Comparison of ENCODE assay signal across 8 cellular contexts in the genomic region with DNA sequence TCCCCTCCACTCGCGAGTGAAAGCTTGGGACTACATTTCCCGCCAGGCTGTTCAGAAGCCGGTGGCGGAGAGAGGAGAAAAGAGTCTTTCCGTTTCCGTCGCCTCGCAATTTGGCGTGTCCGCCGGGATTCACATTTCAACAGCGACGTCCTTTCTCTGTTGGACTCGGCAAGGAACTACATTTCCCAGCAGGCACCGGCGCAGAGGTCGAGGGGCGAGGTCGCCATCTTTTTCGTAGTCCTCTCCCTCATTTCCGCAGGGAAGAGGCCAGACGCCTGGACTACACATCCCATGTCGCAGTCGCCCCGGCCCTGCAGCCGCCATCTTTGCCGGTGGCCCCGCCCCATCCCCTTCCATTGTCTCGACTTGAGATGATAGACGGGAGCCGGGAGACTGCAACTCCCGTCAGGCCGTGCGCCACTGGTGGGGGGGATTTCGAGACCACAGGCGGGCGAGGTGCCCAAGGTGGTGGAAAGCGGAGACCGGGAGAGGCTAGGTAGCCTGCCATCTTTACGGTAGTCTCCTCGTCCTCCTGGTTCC. TPM values are rescaled to one million over a fixed set of nuclear protein-coding genes. Genes with fewer than 3 reads are reported as not detected.
DNase-seq lines count a peak whose midpoint lies in the region; ATAC-seq and TF ChIP-seq lines count a peak whose summit lies in the region.

No MANE protein-coding gene starts in this region.

- peak overlapping the region; percentile 91 for H4K91ac ChIP-seq in trophoblast cell (ENCODE audit: low read depth, low read length)

- in situ Hi-C loops in transverse colon (cut with MboI; ENCODE audit: low pct_ligation_motif_present in 1 of 4, low pct_unique_long_range_greater_than_20kb in 1 of 4, low sequenced_read_pairs in 3 of 4): no loop called here

- peaks cover 17% of the 10 kb centered on the region for H3K79me1 ChIP-seq in trophoblast cell (ENCODE audit: low read length)

- TF ChIP-seq POLR2A in adrenal gland (IDR thresholded peaks at IDR 0.05) (peak in 1 of 2 donors; percentile 43), transverse colon (IDR thresholded peaks at IDR 0.05) (no peak)

- H3K27ac ChIP-seq in adrenal gland (peak overlapping the region; percentile 58 to 95 (median 87)), trophoblast cell (ENCODE audit: low read depth, low read length) (peak overlapping the region; percentile 75), transverse colon (peak overlapping the region; percentile 82 to 93 (median 88))

- TF ChIP-seq CTCF in GM12864 (IDR thresholded peaks at IDR 0.05; ENCODE audit: low read depth, low read length, missing control alignments) (no peak), adrenal gland (IDR thresholded peaks at IDR 0.05) (no peak), transverse colon (IDR thresholded peaks at IDR 0.05) (no peak)

- H3K9me3 ChIP-seq in adrenal gland (replicated peaks in 1 of 3): no peaks in the 10 kb centered on the region
- no peaks in the 10 kb centered on the region for H3K9me3 ChIP-seq in trophoblast cell (ENCODE audit: insufficient read depth, low read depth, low read length)
- no peaks in the 10 kb centered on the region for H3K9me3 ChIP-seq in transverse colon

- H3K27me3 ChIP-seq in adrenal gland: no peaks in the 10 kb centered on the region
- H3K27me3 ChIP-seq in trophoblast cell (ENCODE audit: insufficient read depth, low read length): no peaks in the 10 kb centered on the region
- H3K27me3 ChIP-seq in transverse colon: no peaks in the 10 kb centered on the region

- H3K4me3 ChIP-seq in GM12864 (ENCODE audit: low read depth, low read length) (peak overlapping the region; percentile 76), adrenal gland (peak overlapping the region in 3 of 4 donors; percentile 15 to 92 (median 53)), trophoblast cell (ENCODE audit: low read depth, low read length) (peak overlapping the region; percentile 80), transverse colon (peak overlapping the region; percentile 29 to 83 (median 77))

- peak; percentile 99 for DNase-seq in GM12864 (ENCODE audit: low read depth)
- peak; percentile 99 for DNase-seq in NCI-H1436 (lab: John Stamatoyannopoulos, UW)
- peak; percentile 99 for DNase-seq in T follicular helper cell (ENCODE audit: low read depth)
- DNase-seq in adrenal gland: peak; percentile 99 to 100 (median 100)
- DNase-seq in cardiac septum (ENCODE audit: low spot score): peak; percentile 100
- peak; percentile 99 to 100 for DNase-seq in trophoblast cell
- peak; percentile 100 for DNase-seq in transverse colon

- peak overlapping the region; percentile 79 for H2BK5ac ChIP-seq in trophoblast cell (ENCODE audit: low read depth, low read length, poor library complexity)

- H2AK5ac ChIP-seq in trophoblast cell (ENCODE audit: low read length): no peak overlapping the region

- H3K14ac ChIP-seq in trophoblast cell (ENCODE audit: low read length): peak overlapping the region; percentile 94

- H3K4me1 ChIP-seq in adrenal gland (replicated peaks in 1 of 2) (peaks cover 7 to 13% of the 10 kb centered on the region in 2 donors), trophoblast cell (ENCODE audit: control insufficient read depth in 1 of 2, insufficient read depth in 2 of 2, low read length in 2 of 2) (peaks cover 4 to 5% of the 10 kb centered on the region in 2 experiments), transverse colon (peaks cover 9 to 31% (median 17%) of the 10 kb centered on the region in 4 donors)

- no peaks in the 10 kb centered on the region for H3K36me3 ChIP-seq in adrenal gland (replicated peaks in 1 of 2)
- H3K36me3 ChIP-seq in trophoblast cell (ENCODE audit: control insufficient read depth in 1 of 2, insufficient read depth in 2 of 2, low read length in 2 of 2): peaks cover 19 to 21% of the 10 kb centered on the region in 2 experiments
- peaks cover 0 to 3% (median 0%) of the 10 kb centered on the region in 4 donors for H3K36me3 ChIP-seq in transverse colon

- H3K23ac ChIP-seq in trophoblast cell (ENCODE audit: low read length): no peak overlapping the region

- peak overlapping the region; percentile 33 for H3K4ac ChIP-seq in trophoblast cell (ENCODE audit: low read depth, low read length)

- peak overlapping the region; percentile 92 for H3K18ac ChIP-seq in trophoblast cell (ENCODE audit: low read length)

- H3K79me2 ChIP-seq in trophoblast cell (ENCODE audit: control insufficient read depth, insufficient read depth, low read length, poor library complexity): peaks cover 9% of the 10 kb centered on the region

- ATAC-seq in HG02840 (IDR thresholded peaks at IDR 0.05; ENCODE audit: low FRiP score, unreplicated experiment): peak; percentile 77

- WGBS in adrenal gland, 4 donors: 0 to 1% (median 0%) methylated on average over 18 to 42 of the region's 42 CpGs
- no CpG with 5 or more reads among the region's 42 CpGs for WGBS in trophoblast cell (ENCODE audit: extremely low coverage, insufficient coverage, insufficient read length)
- WGBS in transverse colon (ENCODE audit: low coverage in 1 of 2), 2 donors: 1% methylated on average over 42 of the region's 42 CpGs; no CpG with 5 or more reads in 1 of the 2 donors

- H2BK120ac ChIP-seq in trophoblast cell (ENCODE audit: insufficient read depth, low read length, poor library complexity): peak overlapping the region; percentile 57

- peak overlapping the region; percentile 76 for H2AFZ ChIP-seq in trophoblast cell (ENCODE audit: insufficient read depth, low read length, poor library complexity)

- peak overlapping the region; percentile 59 for H3K9ac ChIP-seq in trophoblast cell (ENCODE audit: low read length)

- peak overlapping the region; percentile 83 for H3K4me2 ChIP-seq in trophoblast cell (ENCODE audit: low read length)

- intact Hi-C loops in adrenal gland (cut with DNase I) (loop anchor here in 1 of 2 donors (10.0 kb wide), 1 partner anchor 62 kb away; the partner anchor contains the start of gene HSD3B7), cardiac septum (cut with DNase I) (loop anchor here (2.0 to 5.0 kb wide), 3 partner anchors 26 to 265 kb away; partner anchors contain the start of genes CTF1, FBRS and ZNF629), transverse colon (cut with DNase I; ENCODE audit: low total_unique reads) (no loop called here)

- no peak overlapping the region for H2BK12ac ChIP-seq in trophoblast cell (ENCODE audit: low read length)

- peak overlapping the region; percentile 92 for H4K8ac ChIP-seq in trophoblast cell (ENCODE audit: low read depth, low read length)

- H4K12ac ChIP-seq in trophoblast cell (ENCODE audit: low read depth, low read length): peak overlapping the region; percentile 43

- no peak for TF ChIP-seq EP300 in transverse colon (IDR thresholded peaks at IDR 0.05; ENCODE audit: low read depth)

RNA-seq across cellular contexts. Expression of gene FBXL19, which starts 0.9 kb away (rescaled TPM):
- 10 to 100 TPM in 7 of 8 donors, 1 to 10 TPM in 1; 6.6 to 17.6 (median 12.5) TPM for total RNA-seq in adrenal gland
- polyA plus RNA-seq in adrenal gland: 10 to 100 TPM in 2 of 3 donors, 1 to 10 TPM in 1; 1.6 to 74.1 (median 14.0) TPM
- 8.0 TPM for total RNA-seq in cardiac septum
- polyA plus RNA-seq in trophoblast cell (2013): 36.4 and 36.8 TPM in 2 replicates
- 10 to 100 TPM; 19.3 to 45.3 (median 20.3) TPM for total RNA-seq in transverse colon

RNA-seq across cellular contexts. Expression of gene CTF1, which starts 26.1 kb away (rescaled TPM):
- total RNA-seq in adrenal gland (10 to 100 TPM in 4 of 8 donors, 1 to 10 TPM in 4; 3.4 to 13.9 (median 9.1) TPM), cardiac septum (17.7 TPM), transverse colon (under 1 TPM in 2 of 4 donors, not detected in 2; 0.82 to 0.95 TPM)
- polyA plus RNA-seq in adrenal gland: 1 to 10 TPM; 4.0 to 7.0 (median 4.7) TPM
- polyA plus RNA-seq in trophoblast cell (2013): 6.0 and 6.4 TPM in 2 replicates

RNA-seq across cellular contexts. Expression of gene ORAI3, which starts 26.4 kb away (rescaled TPM):
- total RNA-seq in adrenal gland (100 to 1,000 TPM in 1 of 8 donors, 10 to 100 TPM in 7; 25.6 to 101 (median 88.5) TPM), cardiac septum (9.5 TPM), transverse colon (10 to 100 TPM; 24.8 to 45.6 (median 31.3) TPM)
- 10 to 100 TPM; 19.5 to 60.5 (median 45.8) TPM for polyA plus RNA-seq in adrenal gland
- 14.3 and 15.9 TPM in 2 replicates for polyA plus RNA-seq in trophoblast cell (2013)

RNA-seq across cellular contexts. Expression of gene BCL7C, which starts 28.6 kb away (rescaled TPM):
- total RNA-seq in adrenal gland: 10 to 100 TPM; 18.0 to 45.3 (median 30.2) TPM
- 10 to 100 TPM in 2 of 3 donors, 1 to 10 TPM in 1; 7.7 to 88.3 (median 50.1) TPM for polyA plus RNA-seq in adrenal gland
- total RNA-seq in cardiac septum: 27.6 TPM
- polyA plus RNA-seq in trophoblast cell (2013): 28.8 TPM in 2 replicates
- total RNA-seq in transverse colon: 10 to 100 TPM; 13.8 to 57.3 (median 24.0) TPM

RNA-seq across cellular contexts. Expression of gene SETD1A, which starts 35.1 kb away (rescaled TPM):
- total RNA-seq in adrenal gland (10 to 100 TPM in 6 of 8 donors, 1 to 10 TPM in 2; 6.0 to 23.0 (median 12.8) TPM), cardiac septum (9.6 TPM), transverse colon (10 to 100 TPM in 3 of 4 donors, 1 to 10 TPM in 1; 5.3 to 37.0 (median 10.8) TPM)
- polyA plus RNA-seq in adrenal gland: 10 to 100 TPM in 2 of 3 donors, 1 to 10 TPM in 1; 8.7 to 40.1 (median 19.1) TPM
- 14.9 and 15.0 TPM in 2 replicates for polyA plus RNA-seq in trophoblast cell (2013)

Comparison
In these comparisons a context has a peak if more than half of its experiments do, and no peak if none do; other contexts are left out.
1. Peak in every context shown above with its lines: DNase-seq, ATAC-seq, H3K4me3 ChIP-seq and H3K27ac ChIP-seq.